In genomic region chr4:86451560-86452322, GRCh38 we compare ENCODE assay signal across 11 cellular contexts.
DNase-seq lines count a peak whose midpoint lies in the region; ATAC-seq and TF ChIP-seq lines count a peak whose summit lies in the region.
"Had no signal": no experiment of that assay in that cellular context is flagged by ENCODE, and none has a peak within 500 bp of the region (broad histone marks: within the 10 kb centered on the region; RNA-seq: fewer than 3 reads in every experiment).

No MANE protein-coding gene starts in this region.

- H3K9me3 ChIP-seq in left lung (no peaks in the 10 kb centered on the region), vagina (no peaks in the 10 kb centered on the region)

- H3K27me3 ChIP-seq in left lung (no peaks in the 10 kb centered on the region), vagina (no peaks in the 10 kb centered on the region)
- H3K27me3 ChIP-seq: cardiac muscle cell had no signal

- DNase-seq in Right ventricle myocardium superior (no peak), Right ventricle myocardium inferior (ENCODE audit: missing footprints) (no peak), choroid plexus epithelial cell (ENCODE audit: low read depth) (peak; percentile 15), left lung (no peak), vagina (ENCODE audit: extremely low spot score in 2 of 2) (no peak), amygdala (lab: John Stamatoyannopoulos, UW) (no peak)
- DNase-seq: activated B cell treated with CpG ODN at 0.5 μM for 24 hours, NCI-H2107 had no signal

- TF ChIP-seq CTCF in choroid plexus epithelial cell (conservative IDR thresholded peaks at IDR 0.05; ENCODE audit: low read depth, low read length), result no peak
- no peak for TF ChIP-seq CTCF in left lung (IDR thresholded peaks at IDR 0.05)
- no peak for TF ChIP-seq CTCF in vagina (IDR thresholded peaks at IDR 0.05)

- TF ChIP-seq POLR2A in vagina (IDR thresholded peaks at IDR 0.05) (no peak), GM18505 (IDR thresholded peaks at IDR 0.05; ENCODE audit: borderline replicate concordance, extremely low read depth, insufficient read depth, insufficient read length) (no peak)

- H3K4me3 ChIP-seq in choroid plexus epithelial cell (ENCODE audit: low read depth, low read length) (no peak overlapping the region), left lung (peak overlapping the region in 1 of 2 donors; percentile 4), vagina (peak overlapping the region; percentile 48 to 61)
- H3K4me3 ChIP-seq: cardiac muscle cell had no signal

- no peak overlapping the region for H3K27ac ChIP-seq in left lung
- peak overlapping the region; percentile 90 for H3K27ac ChIP-seq in vagina
- H3K27ac ChIP-seq: cardiac muscle cell had no signal

- no peaks in the 10 kb centered on the region for H3K4me1 ChIP-seq in left lung
- peaks cover 43% of the 10 kb centered on the region for H3K4me1 ChIP-seq in vagina

- H3K36me3 ChIP-seq in left lung (no peaks in the 10 kb centered on the region), vagina (no peaks in the 10 kb centered on the region)
- H3K36me3 ChIP-seq: cardiac muscle cell had no signal

- intact Hi-C loops in Right ventricle myocardium superior (cut with DNase I), result no loop called here
- intact Hi-C loops in Right ventricle myocardium inferior (cut with DNase I), result no loop called here
- intact Hi-C loops in left lung (cut with DNase I), result no loop called here
- intact Hi-C loops in vagina (cut with DNase I), result no loop called here

- ATAC-seq in Right ventricle myocardium superior (ENCODE audit: poor library complexity) (peak; percentile 34), Right ventricle myocardium inferior (no peak), left lung (peak; percentile 91), HG02798 (IDR thresholded peaks at IDR 0.05; ENCODE audit: poor library complexity, unreplicated experiment) (no peak), GM18505 (IDR thresholded peaks at IDR 0.05; ENCODE audit: unreplicated experiment) (no peak)

Comparison
In these comparisons a context has a peak if more than half of its experiments do, and no peak if none do; other contexts are left out.
1. ATAC-seq: peak in Right ventricle myocardium superior (single experiment) and left lung (single experiment); none in Right ventricle myocardium inferior (single experiment), HG02798 (single experiment) and GM18505 (single experiment).